13 cellular contexts compared by ENCODE assay signal in genomic region chr18:70132999-70133398, GRCh38.
DNase-seq lines count a peak whose midpoint lies in the region; ATAC-seq and TF ChIP-seq lines count a peak whose summit lies in the region.
"Had no signal": no experiment of that assay in that cellular context is flagged by ENCODE, and none has a peak within 500 bp of the region (broad histone marks: within the 10 kb centered on the region; RNA-seq: fewer than 3 reads in every experiment).

No MANE protein-coding gene starts in this region.

- CTCF ChIA-PET in IMR-90 (lab: Yijun Ruan, JAX), result interaction anchor here (0.9 to 1.3 kb wide), 2 partner anchors 62 to 301 kb away, joined by 3 read pairs; no protein-coding TSS in a partner anchor

- TF ChIP-seq CTCF in AG09319 (IDR thresholded peaks at IDR 0.05; ENCODE audit: low read depth, low read length) (no peak), IMR-90 (conservative IDR thresholded peaks at IDR 0.05; ENCODE audit: low read depth, low read length) (no peak), testis (IDR thresholded peaks at IDR 0.05) (no peak)

- dilution Hi-C loops in IMR-90 (cut with HindIII; ENCODE audit: low sequenced_read_pairs, unreplicated experiment), result no loop called here

- no peak overlapping the region for H3K56ac ChIP-seq in IMR-90 (ENCODE audit: extremely low read depth, insufficient read depth, low read length)

- no peak for TF ChIP-seq RAD21 in IMR-90 (IDR thresholded peaks at IDR 0.05; ENCODE audit: low read length)

- peak overlapping the region; percentile 2; the same call in 1 of the 2 replicates for H2BK20ac ChIP-seq in IMR-90 (ENCODE audit: low read depth, low read length)

- no peak overlapping the region for H2AK9ac ChIP-seq in IMR-90 (replicated peaks; ENCODE audit: low read depth, low read length, poor library complexity)

- H3K9me1 ChIP-seq in IMR-90 (ENCODE audit: insufficient read depth, low read length), result peaks cover 2% of the 10 kb centered on the region

- H3K9ac ChIP-seq in IMR-90 (ENCODE audit: low read depth, low read length), result no peak overlapping the region
- H3K9ac ChIP-seq in mesenchymal stem cell (ENCODE audit: low read length), result peak overlapping the region; percentile 59

- H3K18ac ChIP-seq in IMR-90 (ENCODE audit: low read depth, low read length) (no peak overlapping the region), mesenchymal stem cell (ENCODE audit: low read depth in 1 of 2, low read length in 2 of 2) (no peak overlapping the region)

- peaks cover 9% of the 10 kb centered on the region for H3K4me1 ChIP-seq in IMR-90 (ENCODE audit: control insufficient read depth, insufficient read depth, low read length)
- no peaks in the 10 kb centered on the region for H3K4me1 ChIP-seq in mesenchymal stem cell (ENCODE audit: control insufficient read depth, insufficient read depth, low read depth, low read length)
- H3K4me1 ChIP-seq in testis, result no peaks in the 10 kb centered on the region

- H2BK120ac ChIP-seq in IMR-90 (ENCODE audit: low read depth, low read length) (peak overlapping the region; percentile 4; the same call in 1 of the 2 replicates), mesenchymal stem cell (ENCODE audit: low read depth, low read length) (no peak overlapping the region)

- H3K14ac ChIP-seq in IMR-90 (replicated peaks; ENCODE audit: low read depth, low read length) (no peak overlapping the region), mesenchymal stem cell (ENCODE audit: low read length in 2 of 2) (no peak overlapping the region)

- peak overlapping the region; percentile 52; the same call in 1 of the 2 replicates for H3K4me2 ChIP-seq in IMR-90 (ENCODE audit: low read depth, low read length)
- no peak overlapping the region for H3K4me2 ChIP-seq in mesenchymal stem cell (ENCODE audit: low read length, poor library complexity, severe bottlenecking)

- no peak overlapping the region for H3K4ac ChIP-seq in IMR-90 (ENCODE audit: low read depth, low read length)
- H3K4ac ChIP-seq in mesenchymal stem cell (ENCODE audit: low read depth in 1 of 2, low read length in 2 of 2), result no peak overlapping the region

- no peaks in the 10 kb centered on the region for H3K36me3 ChIP-seq in IMR-90 (ENCODE audit: control insufficient read depth, insufficient read depth, low read length)
- H3K36me3 ChIP-seq in mesenchymal stem cell (ENCODE audit: control insufficient read depth in 1 of 2, insufficient read depth in 2 of 2, low read depth in 1 of 2, low read length in 2 of 2), result peaks cover 0 to 4% of the 10 kb centered on the region in 2 experiments
- no peaks in the 10 kb centered on the region for H3K36me3 ChIP-seq in testis (ENCODE audit: low read depth, missing control alignments)

- H2BK15ac ChIP-seq in IMR-90 (ENCODE audit: low read depth, low read length) (no peak overlapping the region), mesenchymal stem cell (ENCODE audit: low read depth, poor library complexity, severe bottlenecking) (no peak overlapping the region)

- H3K4me3 ChIP-seq in IMR-90 (ENCODE audit: insufficient read depth, low read depth, low read length) (no peak overlapping the region), mesenchymal stem cell (ENCODE audit: insufficient read depth in 1 of 2, low read depth in 1 of 2, low read length in 2 of 2) (no peak overlapping the region), testis (no peak overlapping the region)

- H4K5ac ChIP-seq in IMR-90 (ENCODE audit: low read depth, low read length), result no peak overlapping the region

- no peak overlapping the region; a peak in 1 of 4 replicates for H4K8ac ChIP-seq in IMR-90 (ENCODE audit: low read depth in 2 of 2, low read length in 2 of 2)
- H4K8ac ChIP-seq in mesenchymal stem cell (ENCODE audit: low read length), result no peak overlapping the region

- in situ Hi-C loops in IMR-90 (cut with MboI; ENCODE audit: low sequenced_read_pairs), result no loop called here

- peak; percentile 93 for ATAC-seq in IMR-90 (ENCODE audit: low read depth)
- ATAC-seq in HG02970 (IDR thresholded peaks at IDR 0.05; ENCODE audit: low FRiP score, unreplicated experiment), result no peak
- ATAC-seq in GM21825 (IDR thresholded peaks at IDR 0.05; ENCODE audit: unreplicated experiment), result no peak
- ATAC-seq: activated CD8-positive, alpha-beta memory T cell treated with anti-CD3 and anti-CD28 coated beads, Interleukin-2, amount 10 ng/mL, durations not matched to agents 7 days and 5 days; naive thymus-derived CD4-positive, alpha-beta T cell had no signal

- H3K27me3 ChIP-seq in IMR-90 (ENCODE audit: control insufficient read depth, insufficient read depth, low read length) (no peaks in the 10 kb centered on the region), mesenchymal stem cell (ENCODE audit: control insufficient read depth in 1 of 2, insufficient read depth in 1 of 2, low read length in 2 of 2) (no peaks in the 10 kb centered on the region), testis (no peaks in the 10 kb centered on the region)

- intact Hi-C loops in IMR-90 (cut with micrococcal nuclease) (no loop called here), testis (cut with DNase I; ENCODE audit: low total_unique reads) (no loop called here)

- BruUV-seq in IMR-90 (replicated peaks; lab: Mats Ljungman, UMichigan), result no TSS peak

- peak overlapping the region; percentile 98 for H2BK5ac ChIP-seq in IMR-90 (ENCODE audit: low read depth, low read length, poor library complexity, severe bottlenecking)
- H2BK5ac ChIP-seq in mesenchymal stem cell (ENCODE audit: low read depth, low read length, poor library complexity, severe bottlenecking), result no peak overlapping the region

- no peak overlapping the region for H2BK12ac ChIP-seq in mesenchymal stem cell (ENCODE audit: low read length in 2 of 2)

- H3K27ac ChIP-seq in IMR-90 (ENCODE audit: insufficient read depth, low read length), result peak overlapping the region; percentile 10; the same call in 1 of the 2 replicates
- peak overlapping the region; percentile 16 for H3K27ac ChIP-seq in cingulate gyrus (ENCODE audit: low read depth, low read length)
- H3K27ac ChIP-seq in mesenchymal stem cell (ENCODE audit: low read length, poor library complexity, severe bottlenecking), result peak overlapping the region; percentile 81
- H3K27ac ChIP-seq in testis, result no peak overlapping the region

- no peaks in the 10 kb centered on the region for H4K20me1 ChIP-seq in IMR-90 (ENCODE audit: insufficient read depth, low read length)

- POLR2A ChIA-PET in IMR-90 (lab: Charles Lee; ENCODE audit: unreplicated experiment), result no interaction called here

- H2AK5ac ChIP-seq in IMR-90 (ENCODE audit: low read depth, low read length), result no peak overlapping the region
- no peak overlapping the region for H2AK5ac ChIP-seq in mesenchymal stem cell (ENCODE audit: low read length, severe bottlenecking)

- H3K79me1 ChIP-seq in IMR-90 (ENCODE audit: low read depth in 1 of 2, low read length in 2 of 2), result peaks cover 0 to 5% of the 10 kb centered on the region in 2 experiments; a peak in 1 of 4 replicates
- H3K79me1 ChIP-seq in mesenchymal stem cell (replicated peaks; ENCODE audit: low read length, poor library complexity, severe bottlenecking), result no peaks in the 10 kb centered on the region

- WGBS in IMR-90 (ENCODE audit: extremely low coverage in 2 of 2, insufficient read length in 1 of 2), 2 experiments, result no CpG with 5 or more reads among the region's 2 CpGs
- 14% methylated on average over 1 of the region's 2 CpGs for WGBS in mesenchymal stem cell
- WGBS in testis, 2 donors, result 61 to 64% methylated on average over 2 of the region's 2 CpGs

- H4K91ac ChIP-seq in IMR-90 (ENCODE audit: insufficient read depth, low read depth, low read length) (no peak overlapping the region), mesenchymal stem cell (ENCODE audit: low read length) (no peak overlapping the region)

- H3K9me3 ChIP-seq in IMR-90 (ENCODE audit: control insufficient read depth, insufficient read depth, low read length), result no peaks in the 10 kb centered on the region
- peaks cover 9% of the 10 kb centered on the region for H3K9me3 ChIP-seq in mesenchymal stem cell (ENCODE audit: control insufficient read depth, low read length)
- no peaks in the 10 kb centered on the region for H3K9me3 ChIP-seq in testis

- no peak overlapping the region for H3K23ac ChIP-seq in IMR-90 (ENCODE audit: low read depth, low read length)
- H3K23ac ChIP-seq in mesenchymal stem cell (ENCODE audit: low read length in 2 of 2), result no peak overlapping the region

- H2AFZ ChIP-seq in IMR-90 (replicated peaks; ENCODE audit: low read length, poor library complexity) (no peak overlapping the region), mesenchymal stem cell (ENCODE audit: low read depth, low read length) (no peak overlapping the region)

- peak; percentile 47 for DNase-seq in AG09319 (ENCODE audit: extremely low read depth, low read depth)
- peak; percentile 98 for DNase-seq in IMR-90
- DNase-seq in mesenchymal stem cell, result peak; percentile 94
- DNase-seq in testis, result no peak
- DNase-seq in activated T-cell treated with anti-CD3 and anti-CD28 coated beads, Interleukin-2, amount 50 U/mL, for 48 hours, result no peak
- DNase-seq: activated CD8-positive, alpha-beta memory T cell treated with anti-CD3 and anti-CD28 coated beads, Interleukin-2, amount 10 ng/mL, durations not matched to agents 7 days and 5 days; caudate nucleus; naive thymus-derived CD4-positive, alpha-beta T cell; NCI-H69; stimulated activated CD4-positive, alpha-beta T cell treated with anti-CD3 and anti-CD28 coated beads, Interleukin-1b, Interleukin-23, amount 100 ng/mL, for 48 hours had no signal

- TF ChIP-seq POLR2A in IMR-90 (IDR thresholded peaks at IDR 0.05; ENCODE audit: low read depth, low read length), result no peak
- TF ChIP-seq POLR2A in testis (IDR thresholded peaks at IDR 0.05), result no peak

TF ChIP-seq in IMR-90, 13 proteins besides CTCF, POLR2A, EP300 and RAD21:
- TF ChIP-seq MAFK (IDR thresholded peaks at IDR 0.05; ENCODE audit: low read depth, low read length) (no peak), BHLHE40 (IDR thresholded peaks at IDR 0.05; ENCODE audit: low read depth, low read length) (peak; percentile 98), MXI1 (IDR thresholded peaks at IDR 0.05; ENCODE audit: borderline replicate concordance, low read depth, low read length) (no peak), SMC3 (IDR thresholded peaks at IDR 0.05; ENCODE audit: low read depth, low read length) (no peak), NFE2L2 (IDR thresholded peaks at IDR 0.05; ENCODE audit: low read depth, low read length) (peak; percentile 17; the same call in 1 of the 2 replicates), FOS (IDR thresholded peaks at IDR 0.05; ENCODE audit: low read depth, low read length) (no peak; the same call in 1 of the 2 replicates), MAZ (IDR thresholded peaks at IDR 0.05; ENCODE audit: borderline replicate concordance, low read depth, low read length) (0 out of 2 replicates have a peak, but pooled peaks have one; percentile 41)

Comparison
In these comparisons a context has a peak if more than half of its experiments do, and no peak if none do; other contexts are left out.
1. DNase-seq: peak in AG09319 (single experiment), IMR-90 (single experiment) and mesenchymal stem cell (single experiment); none in testis (single experiment) and activated T-cell treated with anti-CD3 and anti-CD28 coated beads, Interleukin-2, amount 50 U/mL, for 48 hours (0 of 2).
2. H3K27ac ChIP-seq: peak in IMR-90 (single experiment), cingulate gyrus (single experiment) and mesenchymal stem cell (single experiment); none in testis (0 of 2).